19 cellular contexts compared by ENCODE assay signal in genomic region chr10:1130995-1131790, GRCh38.
"Had no signal": no experiment of that assay in that cellular context is flagged by ENCODE, and none has a peak within 500 bp of the region (broad histone marks: within the 10 kb centered on the region; RNA-seq: fewer than 3 reads in every experiment).

No MANE protein-coding gene starts in this region.

- H3K27ac ChIP-seq: coronary artery, gastroesophageal sphincter, pancreas, psoas muscle, right atrium auricular region, spleen, thoracic aorta had no signal

- H3K4me1 Mint-ChIP-seq: nephron had no signal

- DNase-seq: activated naive CD4-positive, alpha-beta T cell; activated T-cell treated with anti-CD3 and anti-CD28 coated beads, Interleukin-2, amount 50 U/mL, for 24 hours; amygdala; hypothalamus; midbrain; pancreas; psoas muscle; spleen; stimulated activated CD4-positive, alpha-beta T cell treated with anti-CD3 and anti-CD28 coated beads, Interleukin-4, amount 100 ng/mL, for 1 hour; stimulated activated naive CD4-positive, alpha-beta T cell treated with Interleukin-2 at 50 U/mL for 16 hours; T-cell had no signal

- H3K9me3 ChIP-seq: gastroesophageal sphincter, pancreas, psoas muscle, right atrium auricular region, spleen, thoracic aorta had no signal

- H3K27ac Mint-ChIP-seq: activated naive CD8-positive, alpha-beta T cell; activated T-helper 2 cell treated with anti-CD3 and anti-CD28 coated beads, Interferon-gamma antibody, Interleukin-2, Interleukin-4, amounts not matched to agents 10 μg/mL and 5 μg/mL and 100 μg/mL, durations not matched to agents 14 hours and 24 hours and 36 hours; nephron; T-cell; type B pancreatic cell had no signal

- H3K4me1 ChIP-seq: gastroesophageal sphincter, pancreas, right atrium auricular region had no signal

- H3K27me3 Mint-ChIP-seq: activated naive CD8-positive, alpha-beta T cell; activated T-cell treated with anti-CD3 and anti-CD28 coated beads, Interleukin-2, amount 50 U/mL, for 24 hours; T-cell; type B pancreatic cell had no signal

- H3K9me3 Mint-ChIP-seq: activated T-cell treated with anti-CD3 and anti-CD28 coated beads, Interleukin-2, amount 50 U/mL, for 24 hours; activated T-helper 2 cell treated with anti-CD3 and anti-CD28 coated beads, Interferon-gamma antibody, Interleukin-2, Interleukin-4, amounts not matched to agents 10 μg/mL and 5 μg/mL and 100 μg/mL, durations not matched to agents 14 hours and 24 hours and 36 hours; nephron; T-cell; type B pancreatic cell had no signal

- H3K27me3 ChIP-seq: gastroesophageal sphincter, pancreas, right atrium auricular region, spleen had no signal

- ATAC-seq: gastroesophageal sphincter, pancreas, psoas muscle, T-cell had no signal

- H3K4me3 Mint-ChIP-seq: activated naive CD8-positive, alpha-beta T cell; activated T-cell treated with anti-CD3 and anti-CD28 coated beads, Interleukin-2, amount 50 U/mL, for 24 hours; nephron; T-cell; type B pancreatic cell had no signal
